Comparison of ENCODE assay signal across 1 cellular context in genomic region chr2:221572821-221573429, GRCh38.
TF ChIP-seq lines count a peak whose summit lies in the region.

No MANE protein-coding gene starts in this region.

TF ChIP-seq in IMR-90, 13 proteins besides CTCF, POLR2A, EP300 and RAD21 (continued from another document):
- TF ChIP-seq FOS (IDR thresholded peaks at IDR 0.05; ENCODE audit: low read depth, low read length) (no peak), MXI1 (IDR thresholded peaks at IDR 0.05; ENCODE audit: borderline replicate concordance, low read depth, low read length) (no peak)
